ENCODE assay signal across 1 cellular context in the genomic region with DNA sequence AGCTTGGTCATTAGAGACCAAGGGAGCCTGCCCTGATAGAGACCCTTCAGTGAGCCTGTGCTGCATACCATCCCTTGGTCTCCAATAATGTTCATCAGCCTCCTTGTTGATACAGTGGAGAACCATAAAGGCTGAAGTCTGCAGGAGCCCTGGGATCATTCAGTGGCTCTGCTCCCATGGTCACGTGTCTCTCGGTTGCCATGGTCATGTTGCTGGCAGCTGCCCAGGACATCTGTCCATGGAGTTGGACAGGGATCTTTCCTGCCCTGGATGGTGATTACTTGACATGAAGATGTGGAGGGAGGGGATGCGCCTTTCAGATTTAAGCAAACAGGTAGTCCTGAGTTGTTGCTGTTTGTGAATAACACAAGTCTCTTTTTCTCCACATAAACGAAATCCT.
TF ChIP-seq lines count a peak whose summit lies in the region.

No MANE protein-coding gene starts in this region.

TF ChIP-seq in GM23338, 12 proteins besides CTCF, POLR2A, EP300 and RAD21 (continued from another document):
- TF ChIP-seq, protein P1, sequence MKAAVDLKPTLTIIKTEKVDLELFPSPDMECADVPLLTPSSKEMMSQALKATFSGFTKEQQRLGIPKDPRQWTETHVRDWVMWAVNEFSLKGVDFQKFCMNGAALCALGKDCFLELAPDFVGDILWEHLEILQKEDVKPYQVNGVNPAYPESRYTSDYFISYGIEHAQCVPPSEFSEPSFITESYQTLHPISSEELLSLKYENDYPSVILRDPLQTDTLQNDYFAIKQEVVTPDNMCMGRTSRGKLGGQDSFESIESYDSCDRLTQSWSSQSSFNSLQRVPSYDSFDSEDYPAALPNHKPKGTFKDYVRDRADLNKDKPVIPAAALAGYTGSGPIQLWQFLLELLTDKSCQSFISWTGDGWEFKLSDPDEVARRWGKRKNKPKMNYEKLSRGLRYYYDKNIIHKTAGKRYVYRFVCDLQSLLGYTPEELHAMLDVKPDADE (IDR thresholded peaks at IDR 0.05) = no peak
- TF ChIP-seq NANOG (IDR thresholded peaks at IDR 0.05; ENCODE audit: borderline replicate concordance) (no peak), POLR2AphosphoS5 (IDR thresholded peaks at IDR 0.05; ENCODE audit: low read depth) (no peak), ZNF114 (CRISPR knock-in tag; IDR thresholded peaks at IDR 0.05) (no peak), JUNB (IDR thresholded peaks at IDR 0.05; ENCODE audit: unreplicated experiment) (no peak)
- TF ChIP-seq, protein P2, sequence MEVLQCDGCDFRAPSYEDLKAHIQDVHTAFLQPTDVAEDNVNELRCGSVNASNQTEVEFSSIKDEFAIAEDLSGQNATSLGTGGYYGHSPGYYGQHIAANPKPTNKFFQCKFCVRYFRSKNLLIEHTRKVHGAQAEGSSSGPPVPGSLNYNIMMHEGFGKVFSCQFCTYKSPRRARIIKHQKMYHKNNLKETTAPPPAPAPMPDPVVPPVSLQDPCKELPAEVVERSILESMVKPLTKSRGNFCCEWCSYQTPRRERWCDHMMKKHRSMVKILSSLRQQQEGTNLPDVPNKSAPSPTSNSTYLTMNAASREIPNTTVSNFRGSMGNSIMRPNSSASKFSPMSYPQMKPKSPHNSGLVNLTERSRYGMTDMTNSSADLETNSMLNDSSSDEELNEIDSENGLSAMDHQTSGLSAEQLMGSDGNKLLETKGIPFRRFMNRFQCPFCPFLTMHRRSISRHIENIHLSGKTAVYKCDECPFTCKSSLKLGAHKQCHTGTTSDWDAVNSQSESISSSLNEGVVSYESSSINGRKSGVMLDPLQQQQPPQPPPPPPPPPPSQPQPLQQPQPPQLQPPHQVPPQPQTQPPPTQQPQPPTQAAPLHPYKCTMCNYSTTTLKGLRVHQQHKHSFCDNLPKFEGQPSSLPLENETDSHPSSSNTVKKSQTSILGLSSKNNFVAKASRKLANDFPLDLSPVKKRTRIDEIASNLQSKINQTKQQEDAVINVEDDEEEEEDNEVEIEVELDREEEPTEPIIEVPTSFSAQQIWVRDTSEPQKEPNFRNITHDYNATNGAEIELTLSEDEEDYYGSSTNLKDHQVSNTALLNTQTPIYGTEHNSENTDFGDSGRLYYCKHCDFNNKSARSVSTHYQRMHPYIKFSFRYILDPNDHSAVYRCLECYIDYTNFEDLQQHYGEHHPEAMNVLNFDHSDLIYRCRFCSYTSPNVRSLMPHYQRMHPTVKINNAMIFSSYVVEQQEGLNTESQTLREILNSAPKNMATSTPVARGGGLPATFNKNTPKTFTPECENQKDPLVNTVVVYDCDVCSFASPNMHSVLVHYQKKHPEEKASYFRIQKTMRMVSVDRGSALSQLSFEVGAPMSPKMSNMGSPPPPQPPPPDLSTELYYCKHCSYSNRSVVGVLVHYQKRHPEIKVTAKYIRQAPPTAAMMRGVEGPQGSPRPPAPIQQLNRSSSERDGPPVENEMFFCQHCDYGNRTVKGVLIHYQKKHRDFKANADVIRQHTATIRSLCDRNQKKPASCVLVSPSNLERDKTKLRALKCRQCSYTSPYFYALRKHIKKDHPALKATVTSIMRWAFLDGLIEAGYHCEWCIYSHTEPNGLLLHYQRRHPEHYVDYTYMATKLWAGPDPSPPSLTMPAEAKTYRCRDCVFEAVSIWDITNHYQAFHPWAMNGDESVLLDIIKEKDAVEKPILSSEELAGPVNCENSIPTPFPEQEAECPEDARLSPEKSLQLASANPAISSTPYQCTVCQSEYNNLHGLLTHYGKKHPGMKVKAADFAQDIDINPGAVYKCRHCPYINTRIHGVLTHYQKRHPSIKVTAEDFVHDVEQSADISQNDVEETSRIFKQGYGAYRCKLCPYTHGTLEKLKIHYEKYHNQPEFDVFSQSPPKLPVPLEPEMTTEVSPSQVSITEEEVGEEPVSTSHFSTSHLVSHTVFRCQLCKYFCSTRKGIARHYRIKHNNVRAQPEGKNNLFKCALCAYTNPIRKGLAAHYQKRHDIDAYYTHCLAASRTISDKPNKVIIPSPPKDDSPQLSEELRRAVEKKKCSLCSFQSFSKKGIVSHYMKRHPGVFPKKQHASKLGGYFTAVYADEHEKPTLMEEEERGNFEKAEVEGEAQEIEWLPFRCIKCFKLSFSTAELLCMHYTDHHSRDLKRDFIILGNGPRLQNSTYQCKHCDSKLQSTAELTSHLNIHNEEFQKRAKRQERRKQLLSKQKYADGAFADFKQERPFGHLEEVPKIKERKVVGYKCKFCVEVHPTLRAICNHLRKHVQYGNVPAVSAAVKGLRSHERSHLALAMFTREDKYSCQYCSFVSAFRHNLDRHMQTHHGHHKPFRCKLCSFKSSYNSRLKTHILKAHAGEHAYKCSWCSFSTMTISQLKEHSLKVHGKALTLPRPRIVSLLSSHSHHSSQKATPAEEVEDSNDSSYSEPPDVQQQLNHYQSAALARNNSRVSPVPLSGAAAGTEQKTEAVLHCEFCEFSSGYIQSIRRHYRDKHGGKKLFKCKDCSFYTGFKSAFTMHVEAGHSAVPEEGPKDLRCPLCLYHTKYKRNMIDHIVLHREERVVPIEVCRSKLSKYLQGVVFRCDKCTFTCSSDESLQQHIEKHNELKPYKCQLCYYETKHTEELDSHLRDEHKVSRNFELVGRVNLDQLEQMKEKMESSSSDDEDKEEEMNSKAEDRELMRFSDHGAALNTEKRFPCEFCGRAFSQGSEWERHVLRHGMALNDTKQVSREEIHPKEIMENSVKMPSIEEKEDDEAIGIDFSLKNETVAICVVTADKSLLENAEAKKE (CRISPR knock-in tag; IDR thresholded peaks at IDR 0.05) = no peak
